In genomic region chr3:42077785-42078184, GRCh38 we compare ENCODE assay signal across 20 cellular contexts. TPM values are rescaled to one million over a fixed set of nuclear protein-coding genes. Genes with fewer than 3 reads are reported as not detected.
DNase-seq lines count a peak whose midpoint lies in the region; ATAC-seq and TF ChIP-seq lines count a peak whose summit lies in the region.
"Had no signal": no experiment of that assay in that cellular context is flagged by ENCODE, and none has a peak within 500 bp of the region (broad histone marks: within the 10 kb centered on the region; RNA-seq: fewer than 3 reads in every experiment).

No MANE protein-coding gene starts in this region.

- H3K27me3 ChIP-seq in gastroesophageal sphincter (no peaks in the 10 kb centered on the region), mucosa of stomach (ENCODE audit: control insufficient read depth, insufficient read depth, low read length) (no peaks in the 10 kb centered on the region), thoracic aorta (replicated peaks; ENCODE audit: insufficient read depth) (no peaks in the 10 kb centered on the region)

- H3K27ac ChIP-seq in gastroesophageal sphincter (peak overlapping the region; percentile 54 to 84 (median 66)), thoracic aorta (peak overlapping the region; percentile 19 to 32)
- H3K27ac ChIP-seq: parathyroid adenoma had no signal

- H3K4me3 Mint-ChIP-seq in activated T-cell treated with anti-CD3 and anti-CD28 coated beads, Interleukin-2, amount 50 U/mL, for 72 hours: no peak overlapping the region
- H3K4me3 Mint-ChIP-seq: activated naive CD8-positive, alpha-beta T cell treated with anti-CD3 and anti-CD28 coated beads, Interleukin-2, amount 50 U/mL, for 24 hours; naive thymus-derived CD4-positive, alpha-beta T cell had no signal

- H3K27ac Mint-ChIP-seq in activated T-cell treated with anti-CD3 and anti-CD28 coated beads, Interleukin-2, amount 50 U/mL, for 72 hours: peak overlapping the region; percentile 8
- H3K27ac Mint-ChIP-seq: activated naive CD8-positive, alpha-beta T cell treated with anti-CD3 and anti-CD28 coated beads, Interleukin-2, amount 50 U/mL, for 24 hours; naive thymus-derived CD4-positive, alpha-beta T cell had no signal

- TF ChIP-seq POLR2A in gastroesophageal sphincter (IDR thresholded peaks at IDR 0.05): no peak

- H3K36me3 ChIP-seq in gastroesophageal sphincter: no peaks in the 10 kb centered on the region
- H3K36me3 ChIP-seq in mucosa of stomach (ENCODE audit: control insufficient read depth, insufficient read depth, low read length): no peaks in the 10 kb centered on the region
- no peaks in the 10 kb centered on the region for H3K36me3 ChIP-seq in thoracic aorta

- H3K4me3 ChIP-seq in gastroesophageal sphincter (no peak overlapping the region), mucosa of stomach (ENCODE audit: low read length) (no peak overlapping the region), thoracic aorta (no peak overlapping the region)

- H3K9me3 ChIP-seq in gastroesophageal sphincter (no peaks in the 10 kb centered on the region), mucosa of stomach (ENCODE audit: control insufficient read depth, low read length) (no peaks in the 10 kb centered on the region), thoracic aorta (no peaks in the 10 kb centered on the region)

- TF ChIP-seq CTCF in gastroesophageal sphincter (IDR thresholded peaks at IDR 0.05) (no peak), thoracic aorta (IDR thresholded peaks at IDR 0.05) (no peak)

- WGBS in gastroesophageal sphincter (ENCODE audit: low coverage in 1 of 2), 2 donors: 50 to 70% methylated on average over 2 to 5 of the region's 5 CpGs

- DNase-seq in activated T-cell treated with anti-CD3 and anti-CD28 coated beads, Interleukin-2, amount 50 U/mL, for 72 hours: no peak
- no peak for DNase-seq in activated T-cell treated with anti-CD3 and anti-CD28 coated beads, Interleukin-2, amount 50 U/mL, for 48 hours
- DNase-seq in thoracic aorta (ENCODE audit: low spot score) (no peak), NCI-H1436 treated with DMSO at 0.1 percent for 48 hours (lab: John Stamatoyannopoulos, UW) (no peak)
- DNase-seq: 8988T; activated CD4-positive, alpha-beta T cell treated with anti-CD3 and anti-CD28 coated beads, Interleukin-2, amount 50 U/mL, for 4 hours; activated naive CD8-positive, alpha-beta T cell treated with anti-CD3 and anti-CD28 coated beads, Interleukin-2, amount 50 U/mL, for 24 hours; activated T-cell treated with anti-CD3 and anti-CD28 coated beads, Interleukin-2, amount 50 U/mL, for 1 hour; caudate nucleus; DMS 273 treated with DMSO at 0.1 percent for 48 hours; effector memory CD4-positive, alpha-beta T cell; naive thymus-derived CD4-positive, alpha-beta T cell; NCI-H1417 treated with DMSO at 0.1 percent for 48 hours; NCI-H82; SW 1271 had no signal

- peaks cover 50% of the 10 kb centered on the region for H3K4me1 Mint-ChIP-seq in activated T-cell treated with anti-CD3 and anti-CD28 coated beads, Interleukin-2, amount 50 U/mL, for 72 hours (ENCODE audit: low read depth)

- H3K27me3 Mint-ChIP-seq in activated T-cell treated with anti-CD3 and anti-CD28 coated beads, Interleukin-2, amount 50 U/mL, for 72 hours (ENCODE audit: low read depth): no peaks in the 10 kb centered on the region
- H3K27me3 Mint-ChIP-seq: activated naive CD8-positive, alpha-beta T cell treated with anti-CD3 and anti-CD28 coated beads, Interleukin-2, amount 50 U/mL, for 24 hours; naive thymus-derived CD4-positive, alpha-beta T cell had no signal

- H3K4me1 ChIP-seq in gastroesophageal sphincter (peaks cover 25 to 84% (median 45%) of the 10 kb centered on the region in 3 donors), mucosa of stomach (ENCODE audit: control insufficient read depth, insufficient read depth, low read length) (peaks cover 55% of the 10 kb centered on the region), thoracic aorta (ENCODE audit: control insufficient read depth in 1 of 2, low read depth in 2 of 2) (peaks cover 46 to 64% of the 10 kb centered on the region in 2 donors)

- H3K9me3 Mint-ChIP-seq in activated T-cell treated with anti-CD3 and anti-CD28 coated beads, Interleukin-2, amount 50 U/mL, for 72 hours: peaks cover 2 to 3% of the 10 kb centered on the region in 2 donors
- H3K9me3 Mint-ChIP-seq: activated naive CD8-positive, alpha-beta T cell treated with anti-CD3 and anti-CD28 coated beads, Interleukin-2, amount 50 U/mL, for 24 hours had no signal

- ATAC-seq in activated T-cell treated with anti-CD3 and anti-CD28 coated beads, Interleukin-2, amount 50 U/mL, for 72 hours (replicated peaks in 1 of 2): no peak
- ATAC-seq in gastroesophageal sphincter (peak; percentile 24), thoracic aorta (ENCODE audit: insufficient number of reproducible peaks, low FRiP score, low read depth) (no peak), HG03108 (IDR thresholded peaks at IDR 0.05; ENCODE audit: unreplicated experiment) (no peak), GM19452 (IDR thresholded peaks at IDR 0.05; ENCODE audit: unreplicated experiment) (no peak)
- ATAC-seq: activated naive CD8-positive, alpha-beta T cell treated with anti-CD3 and anti-CD28 coated beads, Interleukin-2, amount 50 U/mL, for 24 hours; naive thymus-derived CD4-positive, alpha-beta T cell had no signal

- no peak for TF ChIP-seq EP300 in gastroesophageal sphincter (IDR thresholded peaks at IDR 0.05)

- peaks cover 2 to 5% of the 10 kb centered on the region in 2 donors for H3K36me3 Mint-ChIP-seq in activated T-cell treated with anti-CD3 and anti-CD28 coated beads, Interleukin-2, amount 50 U/mL, for 72 hours (ENCODE audit: insufficient read depth in 2 of 2)

- peak overlapping the region; percentile 29 for H3K9ac ChIP-seq in mucosa of stomach (ENCODE audit: low read length)
- H3K9ac ChIP-seq: parathyroid adenoma had no signal

RNA-seq across cellular contexts. Expression of gene TRAK1, which starts 13.4 kb away (rescaled TPM):
- 10 to 100 TPM; 17.8 to 19.6 TPM for total RNA-seq in activated T-cell treated with anti-CD3 and anti-CD28 coated beads, Interleukin-2, amount 50 U/mL, for 72 hours
- 10 to 100 TPM; 37.4 to 89.5 (median 53.0) TPM for total RNA-seq in gastroesophageal sphincter
- 10 to 100 TPM; 35.1 to 36.0 TPM for total RNA-seq in thoracic aorta
